Comparison of ENCODE assay signal across 9 cellular contexts in the genomic region with DNA sequence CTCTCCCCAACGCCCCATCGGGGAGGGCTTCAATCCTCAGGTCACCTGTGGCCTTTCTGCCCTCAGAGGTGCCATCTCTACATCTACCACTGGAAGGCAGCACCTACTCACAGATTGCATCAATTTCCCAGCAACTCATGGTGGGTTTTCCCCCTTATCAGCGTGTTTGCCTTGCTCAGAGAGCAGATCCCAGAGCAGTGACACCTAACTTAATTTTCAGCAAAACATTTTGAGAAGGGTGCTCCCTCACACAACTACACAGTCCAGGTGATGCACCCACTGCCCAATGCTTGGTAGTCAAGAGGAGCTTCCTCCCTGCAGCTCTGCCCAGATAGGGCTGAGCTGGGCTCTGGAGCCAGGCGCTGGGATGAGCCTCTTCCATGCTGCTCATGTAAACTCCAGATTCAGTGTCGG. TPM values are rescaled to one million over a fixed set of nuclear protein-coding genes. Genes with fewer than 3 reads are reported as not detected.
DNase-seq lines count a peak whose midpoint lies in the region; ATAC-seq, FAIRE-seq and TF ChIP-seq lines count a peak whose summit lies in the region.
"Had no signal": no experiment of that assay in that cellular context is flagged by ENCODE, and none has a peak within 500 bp of the region (broad histone marks: within the 10 kb centered on the region; RNA-seq: fewer than 3 reads in every experiment).

No MANE protein-coding gene starts in this region.

- TF ChIP-seq POLR2A in erythroblast (IDR thresholded peaks at IDR 0.05; ENCODE audit: low read length) = no peak

- H3K27ac ChIP-seq in hepatocyte (no peak overlapping the region), small intestine (ENCODE audit: low read depth in 1 of 2, low read length in 1 of 2) (no peak overlapping the region)

- ATAC-seq in GM18502 (IDR thresholded peaks at IDR 0.05; ENCODE audit: poor library complexity, unreplicated experiment) (peak; percentile 93), GM21717 (IDR thresholded peaks at IDR 0.05; ENCODE audit: unreplicated experiment) (peak; percentile 82)

- H3K79me2 ChIP-seq in hepatocyte = no peaks in the 10 kb centered on the region

- 34% methylated on average over 5 of the region's 5 CpGs for WGBS in hepatocyte (ENCODE audit: low lambda C conversion rate, missing lambda C conversion rate)
- 24 to 33% (median 31%) methylated on average over 5 of the region's 5 CpGs for WGBS in small intestine, 3 donors

- H3K4me3 ChIP-seq in hepatocyte (no peak overlapping the region), small intestine (ENCODE audit: low read depth in 1 of 2, low read length in 2 of 2) (no peak overlapping the region)
- H3K4me3 ChIP-seq: lung had no signal

- no peaks in the 10 kb centered on the region for H4K20me1 ChIP-seq in hepatocyte (ENCODE audit: insufficient read depth, poor library complexity, severe bottlenecking)

- DNase-seq in KBM-7 (peak; percentile 12), hepatocyte (ENCODE audit: low spot score) (peak; percentile 39), H4 (ENCODE audit: low spot score) (no peak), small intestine (no peak), occipital lobe (lab: John Stamatoyannopoulos, UW) (no peak), erythroblast (lab: John Stamatoyannopoulos, UW) (no peak)

- in situ Hi-C loops in KBM-7 (cut with MboI; ENCODE audit: low pct_unique_long_range_greater_than_20kb, low sequenced_read_pairs) = no loop called here

- H2AFZ ChIP-seq in hepatocyte = no peak overlapping the region

- H3K9me3 ChIP-seq in hepatocyte (ENCODE audit: low read depth) = no peaks in the 10 kb centered on the region
- no peaks in the 10 kb centered on the region for H3K9me3 ChIP-seq in small intestine (ENCODE audit: control insufficient read depth, low read depth)

- no peak for FAIRE-seq in small intestine (lab: Jason Lieb, UNC)

- TF ChIP-seq CTCF in hepatocyte (IDR thresholded peaks at IDR 0.05; ENCODE audit: poor library complexity) = peak; percentile 57

- H3K36me3 ChIP-seq in hepatocyte (replicated peaks; ENCODE audit: insufficient read depth, low read depth) (no peaks in the 10 kb centered on the region), small intestine (ENCODE audit: control insufficient read depth in 2 of 2, insufficient read depth in 2 of 2, low read length in 2 of 2) (no peaks in the 10 kb centered on the region)

- no peaks in the 10 kb centered on the region for H3K4me1 ChIP-seq in hepatocyte (ENCODE audit: insufficient read depth)
- no peaks in the 10 kb centered on the region for H3K4me1 ChIP-seq in small intestine (ENCODE audit: control insufficient read depth in 2 of 2, insufficient read depth in 1 of 2, low read depth in 1 of 2, low read length in 1 of 2)

- peaks cover 6% of the 10 kb centered on the region for H3K27me3 ChIP-seq in hepatocyte
- H3K27me3 ChIP-seq in small intestine (ENCODE audit: control insufficient read depth in 2 of 2, insufficient read depth in 2 of 2, low read length in 2 of 2) = no peaks in the 10 kb centered on the region

- H3K9me2 ChIP-seq in hepatocyte (replicated peaks; ENCODE audit: insufficient read depth) = no peaks in the 10 kb centered on the region

- no peak overlapping the region for H3K4me2 ChIP-seq in hepatocyte

RNA-seq across cellular contexts. Expression of gene PLG, which starts 48.2 kb away (rescaled TPM):
- 223 and 225 TPM in 2 replicates for total RNA-seq in hepatocyte
- 86.4 and 145 TPM in 2 replicates for polyA plus RNA-seq in hepatocyte
- not detected in 2 replicates for total RNA-seq in H4 (2014; rRNA removed; shearing (Covaris generic))
- polyA plus RNA-seq in small intestine = under 1 TPM in 2 of 3 donors, not detected in 1; 0.33 to 0.54 TPM
- 0.62 TPM for total RNA-seq in occipital lobe

Comparison
In these comparisons a context has a peak if more than half of its experiments do, and no peak if none do; other contexts are left out.
1. DNase-seq: peak in KBM-7 (single experiment) and hepatocyte (single experiment); none in H4 (single experiment), small intestine (single experiment), occipital lobe (single experiment) and erythroblast (0 of 2).
2. RNA of gene PLG, which starts 48.2 kb away (total RNA-seq): 223 to 225 TPM in hepatocyte; 0.62 TPM in occipital lobe (single experiment) and not detected in H4; every median in the first group is over 100 times any median in the second.